13 cellular contexts compared by ENCODE assay signal in genomic region chr3:64717872-64718613, GRCh38. TPM values are rescaled to one million over a fixed set of nuclear protein-coding genes. Genes with fewer than 3 reads are reported as not detected.
DNase-seq lines count a peak whose midpoint lies in the region; ATAC-seq, FAIRE-seq and TF ChIP-seq lines count a peak whose summit lies in the region.
"Had no signal": no experiment of that assay in that cellular context is flagged by ENCODE, and none has a peak within 500 bp of the region (broad histone marks: within the 10 kb centered on the region; RNA-seq: fewer than 3 reads in every experiment).

No MANE protein-coding gene starts in this region.

- H3K9me3 ChIP-seq in RWPE2 (ENCODE audit: severe bottlenecking) (no peaks in the 10 kb centered on the region), esophagus squamous epithelium (no peaks in the 10 kb centered on the region), prostate gland (no peaks in the 10 kb centered on the region)
- H3K9me3 ChIP-seq: MG63, suprapubic skin had no signal

- no peak for ATAC-seq in RWPE2 (ENCODE audit: low read depth)
- no peak for ATAC-seq in GM19397 (IDR thresholded peaks at IDR 0.05; ENCODE audit: unreplicated experiment)

- FAIRE-seq in D721Med (lab: Jason Lieb, UNC): no peak

- TF ChIP-seq POLR2A in esophagus squamous epithelium (IDR thresholded peaks at IDR 0.05) (no peak), prostate gland (IDR thresholded peaks at IDR 0.05) (no peak)

- no peaks in the 10 kb centered on the region for H3K4me1 ChIP-seq in RWPE2 (ENCODE audit: insufficient read depth, poor library complexity, severe bottlenecking)
- no peaks in the 10 kb centered on the region for H3K4me1 ChIP-seq in esophagus squamous epithelium
- no peaks in the 10 kb centered on the region for H3K4me1 ChIP-seq in prostate gland (replicated peaks)
- H3K4me1 ChIP-seq: suprapubic skin had no signal

- TF ChIP-seq CTCF in D721Med (IDR thresholded peaks at IDR 0.05; ENCODE audit: insufficient read depth, missing control alignments) (peak; percentile 36), RWPE2 (IDR thresholded peaks at IDR 0.05; ENCODE audit: poor library complexity, severe bottlenecking) (peak; percentile 52), esophagus squamous epithelium (IDR thresholded peaks at IDR 0.05) (peak in 4 of 6 experiments; percentile 16 to 46 (median 28)), prostate gland (IDR thresholded peaks at IDR 0.05) (peak in 3 of 4 experiments; percentile 18 to 32 (median 21))

- no peak for DNase-seq in D721Med (ENCODE audit: insufficient read length, low spot score)
- DNase-seq in RWPE2 (ENCODE audit: low spot score): no peak
- DNase-seq in esophagus squamous epithelium (lab: John Stamatoyannopoulos, UW): no peak
- DNase-seq in prostate gland (ENCODE audit: low spot score): no peak
- DNase-seq in activated CD4-positive, alpha-beta T cell treated with anti-CD3 and anti-CD28 coated beads, Interleukin-2, amount 50 U/mL, for 1 hour: no peak
- no peak for DNase-seq in NCI-H345 (lab: John Stamatoyannopoulos, UW)
- DNase-seq in NOMO-1 (lab: John Stamatoyannopoulos, UW; ENCODE audit: unreplicated experiment in 2 of 2): no peak
- DNase-seq: activated T-cell treated with anti-CD3 and anti-CD28 coated beads for 4 hours, DMS79, MG63, nucleus accumbens had no signal

- H3K27me3 ChIP-seq in RWPE2 (ENCODE audit: insufficient read depth, poor library complexity, severe bottlenecking): no peaks in the 10 kb centered on the region
- no peaks in the 10 kb centered on the region for H3K27me3 ChIP-seq in esophagus squamous epithelium
- H3K27me3 ChIP-seq in prostate gland (replicated peaks; ENCODE audit: insufficient read depth): no peaks in the 10 kb centered on the region
- H3K27me3 ChIP-seq: MG63, suprapubic skin had no signal

- no peak overlapping the region for H3K4me3 ChIP-seq in RWPE2 (ENCODE audit: severe bottlenecking)
- H3K4me3 ChIP-seq in esophagus squamous epithelium: no peak overlapping the region
- no peak overlapping the region for H3K4me3 ChIP-seq in prostate gland
- H3K4me3 ChIP-seq: MG63, suprapubic skin had no signal

- H3K27ac ChIP-seq in RWPE2 (ENCODE audit: poor library complexity, severe bottlenecking) (no peak overlapping the region), esophagus squamous epithelium (no peak overlapping the region), prostate gland (no peak overlapping the region)
- H3K27ac ChIP-seq: suprapubic skin had no signal

- 66 to 71% methylated on average over 5 of the region's 5 CpGs for WGBS in esophagus squamous epithelium, 2 donors
- WGBS in prostate gland: 89% methylated on average over 5 of the region's 5 CpGs

- H3K36me3 ChIP-seq in RWPE2 (ENCODE audit: low read depth): no peaks in the 10 kb centered on the region
- no peaks in the 10 kb centered on the region for H3K36me3 ChIP-seq in esophagus squamous epithelium
- no peaks in the 10 kb centered on the region for H3K36me3 ChIP-seq in prostate gland
- H3K36me3 ChIP-seq: MG63, suprapubic skin had no signal

- intact Hi-C loops in esophagus squamous epithelium (cut with DNase I): no loop called here
- intact Hi-C loops in prostate gland (cut with DNase I): no loop called here

RNA-seq across cellular contexts. Expression of gene ADAMTS9, which starts 30.2 kb away (rescaled TPM):
- total RNA-seq in esophagus squamous epithelium (10 to 100 TPM in 1 of 4 donors, 1 to 10 TPM in 3; 3.1 to 15.1 (median 5.9) TPM), prostate gland (10 to 100 TPM; 30.0 to 31.0 TPM)
